16 cellular contexts compared by ENCODE assay signal in the genomic region with DNA sequence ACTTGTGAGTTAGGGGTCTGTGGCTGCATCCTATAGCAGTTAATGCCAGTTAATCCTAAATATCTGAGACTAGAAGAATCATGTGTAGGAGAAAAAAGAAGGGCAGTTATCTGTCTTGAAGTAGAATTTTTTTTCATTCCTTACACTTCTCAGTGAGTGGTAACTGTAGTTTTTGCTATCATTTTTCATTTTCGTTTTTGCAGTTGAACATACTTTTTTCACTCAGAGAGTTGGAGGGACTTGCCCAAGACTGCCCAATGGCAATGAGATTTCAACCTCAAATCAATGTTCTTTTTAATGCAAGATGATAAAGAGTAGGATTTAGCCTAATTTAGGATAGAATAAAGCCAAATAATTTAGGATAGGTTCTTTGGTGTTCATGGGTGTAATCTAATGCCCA. TPM values are rescaled to one million over a fixed set of nuclear protein-coding genes. Genes with fewer than 3 reads are reported as not detected.
DNase-seq lines count a peak whose midpoint lies in the region; ATAC-seq and TF ChIP-seq lines count a peak whose summit lies in the region.
"Had no signal": no experiment of that assay in that cellular context is flagged by ENCODE, and none has a peak within 500 bp of the region (broad histone marks: within the 10 kb centered on the region; RNA-seq: fewer than 3 reads in every experiment).

No MANE protein-coding gene starts in this region.

- WGBS in mammary epithelial cell (ENCODE audit: low coverage, missing lambda C conversion rate), result 88% methylated on average over 1 of the region's 1 CpG
- 84 to 87% methylated on average over 1 of the region's 1 CpG for WGBS in sigmoid colon, 2 donors

- peak overlapping the region; percentile 59 for H3K27ac Mint-ChIP-seq in MCF 10A (ENCODE audit: low read depth, unreplicated experiment)
- peak overlapping the region; percentile 75 for H3K27ac Mint-ChIP-seq in T-helper 17 cell

- H3K27ac ChIP-seq in mammary epithelial cell (ENCODE audit: insufficient read depth, low read depth, low read length) (no peak overlapping the region), sigmoid colon (no peak overlapping the region)
- H3K27ac ChIP-seq: C4-2B, GM23248 had no signal

- H3K4me3 Mint-ChIP-seq in MCF 10A (ENCODE audit: unreplicated experiment) (no peak overlapping the region), T-helper 17 cell (no peak overlapping the region)

- dilution Hi-C loops in mammary epithelial cell (cut with HindIII; ENCODE audit: low sequenced_read_pairs), result no loop called here

- H3K9ac ChIP-seq in mammary epithelial cell (ENCODE audit: insufficient read depth, low read length), result no peak overlapping the region
- H3K9ac ChIP-seq: GM23248 had no signal

- no peak overlapping the region for H2AFZ ChIP-seq in mammary epithelial cell (ENCODE audit: low read depth, low read length)
- H2AFZ ChIP-seq: GM23248 had no signal

- in situ Hi-C loops in mammary epithelial cell (cut with MboI; ENCODE audit: low sequenced_read_pairs in 2 of 2), result no loop called here

- no peaks in the 10 kb centered on the region for H3K9me3 ChIP-seq in mammary epithelial cell (replicated peaks; ENCODE audit: insufficient read depth, low read length)
- no peaks in the 10 kb centered on the region for H3K9me3 ChIP-seq in T-helper 17 cell (ENCODE audit: control insufficient read depth, low read length, poor library complexity, severe bottlenecking)
- H3K9me3 ChIP-seq in sigmoid colon, result no peaks in the 10 kb centered on the region
- H3K9me3 ChIP-seq: BE2C had no signal

- H3K27me3 ChIP-seq in mammary epithelial cell (ENCODE audit: insufficient read depth, low read length), result no peaks in the 10 kb centered on the region
- no peaks in the 10 kb centered on the region for H3K27me3 ChIP-seq in sigmoid colon
- H3K27me3 ChIP-seq: BE2C had no signal

- no peak overlapping the region for H3K4me2 ChIP-seq in mammary epithelial cell (ENCODE audit: insufficient read depth, low read depth, low read length)

- ATAC-seq in GM19035 (IDR thresholded peaks at IDR 0.05; ENCODE audit: unreplicated experiment) (peak; percentile 58), T-helper 17 cell (no peak)
- ATAC-seq: HCT116 had no signal

- no peaks in the 10 kb centered on the region for H3K9me3 Mint-ChIP-seq in MCF 10A (ENCODE audit: unreplicated experiment)
- H3K9me3 Mint-ChIP-seq: CD4-positive, alpha-beta memory T cell had no signal

- BruUV-seq in MCF 10A (replicated peaks; lab: Mats Ljungman, UMichigan) (no TSS peak), mammary epithelial cell (replicated peaks; lab: Mats Ljungman, UMichigan) (no TSS peak)

- H3K36me3 ChIP-seq in mammary epithelial cell (ENCODE audit: insufficient read depth, low read length), result peaks cover 63% of the 10 kb centered on the region
- peaks cover 42 to 76% (median 57%) of the 10 kb centered on the region in 4 donors for H3K36me3 ChIP-seq in sigmoid colon

- intact Hi-C loops in MCF 10A (cut with micrococcal nuclease), result no loop called here
- intact Hi-C loops in mammary epithelial cell (cut with micrococcal nuclease), result no loop called here
- intact Hi-C loops in sigmoid colon (cut with DNase I), result no loop called here

- H3K4me3 ChIP-seq in mammary epithelial cell (replicated peaks in 1 of 3; ENCODE audit: insufficient read depth in 1 of 3, low read depth in 2 of 3, low read length in 3 of 3) (no peak overlapping the region), sigmoid colon (no peak overlapping the region)
- H3K4me3 ChIP-seq: GM23248 had no signal

- no peak for TF ChIP-seq EP300 in sigmoid colon (IDR thresholded peaks at IDR 0.05)

- no peaks in the 10 kb centered on the region for H3K27me3 Mint-ChIP-seq in MCF 10A (ENCODE audit: insufficient read depth, unreplicated experiment)
- H3K27me3 Mint-ChIP-seq in T-helper 17 cell, result no peaks in the 10 kb centered on the region
- H3K27me3 Mint-ChIP-seq: CD4-positive, alpha-beta memory T cell had no signal

- no peak for TF ChIP-seq CTCF in MCF 10A (IDR thresholded peaks at IDR 0.05; ENCODE audit: unreplicated experiment)
- TF ChIP-seq CTCF in mammary epithelial cell (conservative IDR thresholded peaks at IDR 0.05 in 1 of 2, IDR thresholded peaks at IDR 0.05 in 1 of 2; ENCODE audit: extremely low read depth in 1 of 2, insufficient read depth in 1 of 2, low read depth in 1 of 2, low read length in 2 of 2), result no peak
- TF ChIP-seq CTCF in sigmoid colon (IDR thresholded peaks at IDR 0.05), result no peak

- H3K36me3 Mint-ChIP-seq in MCF 10A (ENCODE audit: insufficient read depth, unreplicated experiment), result peaks cover 85% of the 10 kb centered on the region
- peaks cover 21% of the 10 kb centered on the region for H3K36me3 Mint-ChIP-seq in T-helper 17 cell (ENCODE audit: low read depth)

- no peaks in the 10 kb centered on the region for H4K20me1 ChIP-seq in mammary epithelial cell (ENCODE audit: insufficient read depth, low read length)

- DNase-seq in MCF 10A (ENCODE audit: unreplicated experiment) (no peak), mammary epithelial cell (no peak), T-helper 17 cell (no peak), globus pallidus (ENCODE audit: low spot score) (no peak), sigmoid colon (no peak), RKO (ENCODE audit: low spot score) (no peak)
- DNase-seq: BE2C; CD4-positive, alpha-beta memory T cell; DMS79 treated with DMSO at 0.1 percent for 48 hours; EL; GM23248; IMR-90; KBM-7 had no signal

- peaks cover 18% of the 10 kb centered on the region for H3K4me1 ChIP-seq in mammary epithelial cell (ENCODE audit: insufficient read depth, low read length)
- H3K4me1 ChIP-seq in sigmoid colon, result peaks cover 0 to 32% (median 25%) of the 10 kb centered on the region in 4 donors
- H3K4me1 ChIP-seq: BE2C had no signal

- CTCF ChIA-PET in MCF 10A (lab: Yijun Ruan, JAX) (interaction anchor here (1.0 kb wide), 1 partner anchor 23 kb away, joined by 4 read pairs; no protein-coding TSS in a partner anchor), mammary epithelial cell (lab: Charles Lee; ENCODE audit: low non-redundant PET) (no interaction called here)

- peaks cover 54% of the 10 kb centered on the region for H3K79me2 ChIP-seq in mammary epithelial cell (ENCODE audit: insufficient read depth, low read length)

- POLR2A ChIA-PET in MCF 10A (lab: Yijun Ruan, JAX), result no interaction called here

- TF ChIP-seq POLR2A in sigmoid colon (IDR thresholded peaks at IDR 0.05), result no peak

- H3K4me1 Mint-ChIP-seq in MCF 10A (ENCODE audit: insufficient read depth, unreplicated experiment) (peaks cover 35% of the 10 kb centered on the region), T-helper 17 cell (peaks cover 28% of the 10 kb centered on the region)

RNA-seq across cellular contexts. Expression of a gene that starts 5.5 kb away (rescaled TPM):
- total RNA-seq in MCF 10A (2022) (502 and 563 TPM in 2 replicates), mammary epithelial cell (100 to 1,000 TPM; 155 to 218 TPM), T-helper 17 cell (100 to 1,000 TPM in 1 of 2 donors, 10 to 100 TPM in 1; 66.4 to 125 TPM), sigmoid colon (100 to 1,000 TPM; 128 to 205 (median 183) TPM)
- polyA plus RNA-seq in mammary epithelial cell (254 TPM), sigmoid colon (100 to 1,000 TPM; 292 to 804 (median 561) TPM)
- 257 TPM for polyA minus RNA-seq in mammary epithelial cell
